Comparison of ENCODE assay signal across 25 cellular contexts in the genomic region with DNA sequence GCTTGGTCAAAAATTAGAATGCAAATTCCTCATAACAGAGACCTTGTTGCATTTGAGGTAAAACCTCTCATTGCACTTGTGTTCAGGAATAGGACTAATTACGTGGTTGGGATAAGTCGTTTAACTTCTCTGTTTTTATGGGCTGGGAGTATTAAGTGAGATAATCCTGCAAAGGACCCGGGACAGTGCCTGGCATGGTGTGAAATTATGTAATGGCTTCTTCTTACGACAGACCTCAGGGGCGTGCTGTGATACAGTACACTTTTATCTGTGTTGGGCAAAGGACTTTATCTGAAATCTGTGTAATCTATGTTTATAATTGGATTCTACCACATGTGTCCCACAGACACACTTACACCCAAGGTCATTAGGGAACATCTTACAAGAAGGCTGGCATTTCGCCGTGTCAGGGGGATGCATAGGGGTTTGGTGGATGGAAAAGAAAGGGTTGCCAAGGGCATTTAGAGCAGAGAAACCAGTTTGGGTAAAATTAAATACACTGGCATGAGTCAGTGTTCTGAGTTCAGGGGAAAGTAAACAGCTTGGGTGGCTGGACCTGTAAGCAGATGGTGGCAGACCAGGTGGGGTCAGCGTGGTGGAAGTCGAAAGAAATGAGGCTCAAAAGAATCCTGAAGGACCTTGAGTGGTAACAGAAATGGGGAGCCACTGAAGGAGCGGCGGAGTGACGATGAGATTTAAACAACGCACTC. TPM values are rescaled to one million over a fixed set of nuclear protein-coding genes. Genes with fewer than 3 reads are reported as not detected.
DNase-seq lines count a peak whose midpoint lies in the region; ATAC-seq and TF ChIP-seq lines count a peak whose summit lies in the region.
"Had no signal": no experiment of that assay in that cellular context is flagged by ENCODE, and none has a peak within 500 bp of the region (broad histone marks: within the 10 kb centered on the region; RNA-seq: fewer than 3 reads in every experiment).

No MANE protein-coding gene starts in this region.

- no peaks in the 10 kb centered on the region for H4K20me1 ChIP-seq in PC-3 (ENCODE audit: low read length)

- no peak for TF ChIP-seq CTCF in PC-3 (conservative IDR thresholded peaks at IDR 0.05; ENCODE audit: low read depth, low read length)

- BruUV-seq in PC-3 (replicated peaks; lab: Mats Ljungman, UMichigan) = no TSS peak

- H3K4me2 ChIP-seq in PC-3 (ENCODE audit: low read length) = no peak overlapping the region

- POLR2A ChIA-PET in PC-3 (lab: Charles Lee; ENCODE audit: unreplicated experiment) = no interaction called here

- no peaks in the 10 kb centered on the region for H3K27me3 Mint-ChIP-seq in memory B cell
- no peaks in the 10 kb centered on the region for H3K27me3 Mint-ChIP-seq in activated T-helper 17 cell treated with anti-CD3 and anti-CD28 coated beads, Interleukin-2, amount 50 U/mL, for 72 hours
- H3K27me3 Mint-ChIP-seq: activated B cell treated with CpG ODN at 0.5 μM for 24 hours; central memory CD8-positive, alpha-beta T cell; IgD-negative memory B cell; stimulated activated naive CD8-positive, alpha-beta T cell treated with anti-CD3 and anti-CD28 coated beads, Interleukin-15, amount 100 ng/mL, for 72 hours had no signal

- no peak overlapping the region for H3K4me3 ChIP-seq in PC-3 (ENCODE audit: low read length)
- H3K4me3 ChIP-seq: tibial artery had no signal

- H3K4me1 Mint-ChIP-seq in memory B cell = no peaks in the 10 kb centered on the region
- peaks cover 4% of the 10 kb centered on the region for H3K4me1 Mint-ChIP-seq in activated T-helper 17 cell treated with anti-CD3 and anti-CD28 coated beads, Interleukin-2, amount 50 U/mL, for 72 hours
- H3K4me1 Mint-ChIP-seq: central memory CD8-positive, alpha-beta T cell had no signal

- peak; percentile 30 for DNase-seq in DMS53 (lab: John Stamatoyannopoulos, UW)
- no peak for DNase-seq in DMS53 treated with DMSO at 0.1 percent for 48 hours (lab: John Stamatoyannopoulos, UW; ENCODE audit: unreplicated experiment)
- peak; percentile 4 for DNase-seq in GF-D8 (lab: John Stamatoyannopoulos, UW)
- DNase-seq in PC-3 = peak; percentile 68
- no peak for DNase-seq in memory B cell (ENCODE audit: low spot score in 2 of 2)
- DNase-seq in substantia nigra (lab: John Stamatoyannopoulos, UW) = no peak
- DNase-seq in OCI-M1 (lab: John Stamatoyannopoulos, UW) = no peak
- DNase-seq: activated B cell treated with CpG ODN at 0.5 μM for 24 hours; activated naive CD4-positive, alpha-beta T cell treated with anti-CD3 and anti-CD28 coated beads for 36 hours; CD8-positive, alpha-beta T cell; dermis blood vessel endothelial cell; DMS 273 treated with DMSO at 0.1 percent for 48 hours; NCI-H1436 treated with DMSO at 0.1 percent for 48 hours; NCI-H510A treated with DMSO at 0.1 percent for 48 hours; NK-92 treated with Interleukin-12 subunit alpha and Interleukin-12 subunit beta, amount 100 ng/mL, for 24 hours; stimulated activated naive CD8-positive, alpha-beta T cell treated with anti-CD3 and anti-CD28 coated beads, Interleukin-15, amount 100 ng/mL, for 72 hours; SW 1271 had no signal

- CTCF ChIA-PET in PC-3 (lab: Charles Lee) = no interaction called here

- H3K9me3 ChIP-seq in PC-3 (ENCODE audit: low read length) = no peaks in the 10 kb centered on the region
- H3K9me3 ChIP-seq: tibial artery had no signal

- no peaks in the 10 kb centered on the region for H3K36me3 ChIP-seq in PC-3 (ENCODE audit: low read depth, low read length)
- H3K36me3 ChIP-seq: tibial artery had no signal

- H3K27me3 ChIP-seq in PC-3 (ENCODE audit: low read length) = no peaks in the 10 kb centered on the region
- H3K27me3 ChIP-seq: tibial artery had no signal

- H3K4me1 ChIP-seq in PC-3 (ENCODE audit: insufficient read depth, low read length) = peaks cover 10% of the 10 kb centered on the region
- H3K4me1 ChIP-seq: tibial artery had no signal

- H3K9me3 Mint-ChIP-seq in memory B cell = no peaks in the 10 kb centered on the region
- H3K9me3 Mint-ChIP-seq in activated T-helper 17 cell treated with anti-CD3 and anti-CD28 coated beads, Interleukin-2, amount 50 U/mL, for 72 hours = no peaks in the 10 kb centered on the region
- H3K9me3 Mint-ChIP-seq: activated B cell treated with CpG ODN at 0.5 μM for 24 hours; activated naive CD4-positive, alpha-beta T cell treated with anti-CD3 and anti-CD28 coated beads for 36 hours; CD8-positive, alpha-beta T cell; central memory CD8-positive, alpha-beta T cell; IgD-negative memory B cell; stimulated activated naive CD8-positive, alpha-beta T cell treated with anti-CD3 and anti-CD28 coated beads, Interleukin-15, amount 100 ng/mL, for 72 hours had no signal

- peak overlapping the region; percentile 9 for H3K27ac Mint-ChIP-seq in memory B cell
- no peak overlapping the region for H3K27ac Mint-ChIP-seq in activated T-helper 17 cell treated with anti-CD3 and anti-CD28 coated beads, Interleukin-2, amount 50 U/mL, for 72 hours
- H3K27ac Mint-ChIP-seq: activated B cell treated with CpG ODN at 0.5 μM for 24 hours; activated naive CD4-positive, alpha-beta T cell treated with anti-CD3 and anti-CD28 coated beads for 36 hours; progenitor cell of endocrine pancreas had no signal

- H3K27ac ChIP-seq in PC-3 (ENCODE audit: low read length) = no peak overlapping the region
- H3K27ac ChIP-seq in substantia nigra (ENCODE audit: low read depth, low read length, poor library complexity, severe bottlenecking) = no peak overlapping the region
- H3K27ac ChIP-seq: 22Rv1, RWPE1, tibial artery had no signal

- H3K79me2 ChIP-seq in PC-3 (ENCODE audit: low read length) = no peaks in the 10 kb centered on the region

- no peaks in the 10 kb centered on the region for H3K36me3 Mint-ChIP-seq in memory B cell
- peaks cover 21% of the 10 kb centered on the region for H3K36me3 Mint-ChIP-seq in activated T-helper 17 cell treated with anti-CD3 and anti-CD28 coated beads, Interleukin-2, amount 50 U/mL, for 72 hours (ENCODE audit: low read depth)
- H3K36me3 Mint-ChIP-seq: IgD-negative memory B cell had no signal

- no peaks in the 10 kb centered on the region for H3F3A ChIP-seq in PC-3 (ENCODE audit: low read length, unreplicated experiment)

- intact Hi-C loops in PC-3 (cut with micrococcal nuclease) = no loop called here

- H2AFZ ChIP-seq in PC-3 (ENCODE audit: low read length) = no peak overlapping the region

- peak; percentile 48; the same call in 1 of the 2 replicates for ATAC-seq in PC-3
- ATAC-seq in memory B cell (ENCODE audit: low read depth) = no peak
- ATAC-seq in activated T-helper 17 cell treated with anti-CD3 and anti-CD28 coated beads, Interleukin-2, amount 50 U/mL, for 72 hours (replicated peaks) = no peak
- ATAC-seq: CD8-positive, alpha-beta T cell; stimulated activated naive CD8-positive, alpha-beta T cell treated with anti-CD3 and anti-CD28 coated beads, Interleukin-15, amount 100 ng/mL, for 72 hours had no signal

- H3K9me2 ChIP-seq in PC-3 (replicated peaks; ENCODE audit: low read length) = no peaks in the 10 kb centered on the region

- H3K4me3 Mint-ChIP-seq in memory B cell = no peak overlapping the region
- no peak overlapping the region for H3K4me3 Mint-ChIP-seq in activated T-helper 17 cell treated with anti-CD3 and anti-CD28 coated beads, Interleukin-2, amount 50 U/mL, for 72 hours
- H3K4me3 Mint-ChIP-seq: activated B cell treated with CpG ODN at 0.5 μM for 24 hours; activated naive CD4-positive, alpha-beta T cell treated with anti-CD3 and anti-CD28 coated beads for 36 hours; CD8-positive, alpha-beta T cell; central memory CD8-positive, alpha-beta T cell; stimulated activated naive CD8-positive, alpha-beta T cell treated with anti-CD3 and anti-CD28 coated beads, Interleukin-15, amount 100 ng/mL, for 72 hours had no signal

- H3K9ac ChIP-seq in PC-3 (ENCODE audit: low read length) = no peak overlapping the region

RNA-seq across cellular contexts. Expression of a gene that starts 17.2 kb away (rescaled TPM):
- 122 and 149 TPM in 2 replicates for total RNA-seq in PC-3 (2014; rRNA removed)
- total RNA-seq in activated T-helper 17 cell treated with anti-CD3 and anti-CD28 coated beads, Interleukin-2, amount 50 U/mL, for 72 hours = 10 to 100 TPM; 62.4 to 80.0 TPM

RNA-seq across cellular contexts. Expression of a gene that starts 39.2 kb away (rescaled TPM):
- total RNA-seq in PC-3 (2014; rRNA removed) = 0.04 and 0.17 TPM in 2 replicates
- total RNA-seq in activated T-helper 17 cell treated with anti-CD3 and anti-CD28 coated beads, Interleukin-2, amount 50 U/mL, for 72 hours = 1 to 10 TPM; 5.1 to 9.4 TPM
- total RNA-seq: glomerular endothelial cell had no signal

RNA-seq across cellular contexts. Expression of a gene that starts 58.8 kb away (rescaled TPM):
- 48.9 and 60.2 TPM in 2 replicates for total RNA-seq in PC-3 (2014; rRNA removed)
- 10 to 100 TPM; 71.2 to 76.5 TPM for total RNA-seq in activated T-helper 17 cell treated with anti-CD3 and anti-CD28 coated beads, Interleukin-2, amount 50 U/mL, for 72 hours

RNA-seq across cellular contexts. Expression of a gene that starts 59.2 kb away (rescaled TPM):
- total RNA-seq in PC-3 (2014; rRNA removed) = 137 and 139 TPM in 2 replicates
- total RNA-seq in activated T-helper 17 cell treated with anti-CD3 and anti-CD28 coated beads, Interleukin-2, amount 50 U/mL, for 72 hours = 100 to 1,000 TPM in 1 of 2 donors, 10 to 100 TPM in 1; 86.3 to 112 TPM

Comparison
In these comparisons a context has a peak if more than half of its experiments do, and no peak if none do; other contexts are left out.
1. DNase-seq: peak in DMS53 (single experiment), GF-D8 (single experiment) and PC-3 (single experiment); none in DMS53 treated with DMSO at 0.1 percent for 48 hours (single experiment), memory B cell (0 of 2), substantia nigra (0 of 49) and OCI-M1 (single experiment).